Comparison of ENCODE assay signal across 10 cellular contexts in the genomic region with DNA sequence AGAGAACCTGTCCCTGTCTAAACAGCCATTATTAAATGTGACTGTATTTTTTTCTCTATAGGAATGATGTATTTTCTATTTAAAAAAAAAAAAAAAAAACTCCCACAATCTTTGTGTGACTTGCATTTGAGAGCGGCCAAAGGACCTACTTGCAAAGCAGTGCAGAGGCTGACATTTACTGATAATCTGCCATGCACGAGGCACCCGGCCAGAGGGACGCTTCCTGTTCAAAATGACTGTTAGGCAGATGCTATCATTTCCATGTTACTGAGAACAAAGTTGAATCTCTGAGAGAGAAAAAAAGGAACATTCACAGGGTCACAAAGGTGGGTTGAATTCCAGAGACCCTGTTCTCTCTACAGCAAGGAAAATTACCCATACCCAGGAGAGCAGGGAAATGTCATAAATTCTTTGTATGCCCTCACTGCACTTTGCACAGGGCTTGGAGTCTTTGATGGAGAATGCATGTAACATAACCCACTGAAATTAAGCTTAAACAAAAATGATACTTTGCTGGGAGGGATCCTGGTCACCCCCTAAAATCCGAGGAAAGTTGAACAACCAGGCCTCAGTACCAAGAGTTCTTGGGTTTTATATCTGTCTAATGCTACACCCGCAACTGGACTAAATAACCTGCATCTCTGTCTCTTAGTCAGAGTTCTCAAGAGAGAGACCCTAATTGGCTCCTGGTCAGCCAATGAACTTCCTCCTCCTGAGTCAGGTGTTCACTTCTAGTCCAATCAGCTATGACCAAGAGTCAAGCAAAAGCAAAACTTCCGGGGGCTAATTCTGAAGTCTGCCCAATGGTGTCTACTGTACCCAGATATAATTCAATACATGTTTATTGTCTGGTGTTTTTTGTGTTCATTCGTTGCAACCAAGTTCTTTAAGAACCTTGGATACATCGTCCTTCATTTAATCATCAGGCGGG.
A peak's percentile ranks its signal among the peaks of the same experiment; 100 is the strongest.
DNase-seq lines count a peak whose midpoint lies in the region; ATAC-seq and TF ChIP-seq lines count a peak whose summit lies in the region.
"Had no signal": no experiment of that assay in that cellular context is flagged by ENCODE, and none has a peak within 500 bp of the region (broad histone marks: within the 10 kb centered on the region; RNA-seq: fewer than 3 reads in every experiment).

No MANE protein-coding gene starts in this region.

- peaks cover 26% of the 10 kb centered on the region for H3K27me3 Mint-ChIP-seq in activated CD8-positive, alpha-beta memory T cell treated with anti-CD3 and anti-CD28 coated beads, Interleukin-2, amount 10 ng/mL, durations not matched to agents 7 days and 5 days
- H3K27me3 Mint-ChIP-seq in endothelial cell (ENCODE audit: unreplicated experiment): no peaks in the 10 kb centered on the region

- CTCF ChIA-PET in activated CD8-positive, alpha-beta memory T cell treated with anti-CD3 and anti-CD28 coated beads, Interleukin-2, amount 10 ng/mL, durations not matched to agents 7 days and 5 days (lab: Charles Lee): interaction anchor here (0.7 to 4.3 kb wide), 27 partner anchors 9 to 1076 kb away, joined by 3 to 96 read pairs (median 4); no protein-coding TSS in a partner anchor

- no peaks in the 10 kb centered on the region for H3K27me3 ChIP-seq in left ventricle myocardium inferior (ENCODE audit: low read depth)
- H3K27me3 ChIP-seq: BLaER1 treated with 17β-estradiol and CSF1 and Interleukin-3, amounts not matched to agents 10 nM and 100 nM had no signal

- H3K36me3 ChIP-seq in left ventricle myocardium inferior: no peaks in the 10 kb centered on the region
- H3K36me3 ChIP-seq: BLaER1 treated with 17β-estradiol and CSF1 and Interleukin-3, amounts not matched to agents 10 nM and 100 nM had no signal

- H3K4me3 ChIP-seq in left ventricle myocardium inferior: peak overlapping the region; percentile 29
- H3K4me3 ChIP-seq: BLaER1 treated with 17β-estradiol and CSF1 and Interleukin-3, amounts not matched to agents 10 nM and 100 nM had no signal

- intact Hi-C loops in left ventricle myocardium inferior (cut with micrococcal nuclease): loop anchor here (2.0 to 10.0 kb wide), 2 partner anchors 139 to 311 kb away; a partner anchor contains a TSS

- H3K36me3 Mint-ChIP-seq in activated CD8-positive, alpha-beta memory T cell treated with anti-CD3 and anti-CD28 coated beads, Interleukin-2, amount 10 ng/mL, durations not matched to agents 7 days and 5 days: no peaks in the 10 kb centered on the region
- no peaks in the 10 kb centered on the region for H3K36me3 Mint-ChIP-seq in endothelial cell (ENCODE audit: low read depth, unreplicated experiment)

- DNase-seq in activated CD8-positive, alpha-beta memory T cell treated with anti-CD3 and anti-CD28 coated beads, Interleukin-2, amount 10 ng/mL, durations not matched to agents 7 days and 5 days: peak; percentile 68
- DNase-seq in activated CD8-positive, alpha-beta memory T cell treated with anti-CD3 and anti-CD28 coated beads, Interleukin-2, amount 50 U/mL, for 48 hours: no peak
- DNase-seq in SW480 (ENCODE audit: low spot score) (peak; percentile 3), left ventricle myocardium inferior (peak; percentile 70), substantia nigra (lab: John Stamatoyannopoulos, UW) (peak in 22 of 49 donors; percentile 5 to 57 (median 20)), endothelial cell (ENCODE audit: low spot score) (no peak), NCI-H1694 treated with DMSO at 0.1 percent for 48 hours (lab: John Stamatoyannopoulos, UW) (no peak), SKM-1 treated with dmso at 0.1 percent for 144 hours (lab: John Stamatoyannopoulos, UW; ENCODE audit: unreplicated experiment) (no peak)

- no peaks in the 10 kb centered on the region for H3K9me3 Mint-ChIP-seq in activated CD8-positive, alpha-beta memory T cell treated with anti-CD3 and anti-CD28 coated beads, Interleukin-2, amount 10 ng/mL, durations not matched to agents 7 days and 5 days (ENCODE audit: low read depth)
- no peaks in the 10 kb centered on the region for H3K9me3 Mint-ChIP-seq in endothelial cell (ENCODE audit: unreplicated experiment)

- TF ChIP-seq CTCF in left ventricle myocardium inferior (IDR thresholded peaks at IDR 0.05; ENCODE audit: borderline replicate concordance): no peak
- TF ChIP-seq CTCF in endothelial cell (IDR thresholded peaks at IDR 0.05; ENCODE audit: unreplicated experiment): no peak

- peaks cover 34% of the 10 kb centered on the region for H3K4me1 ChIP-seq in left ventricle myocardium inferior

- no peak overlapping the region for H3K27ac Mint-ChIP-seq in activated CD8-positive, alpha-beta memory T cell treated with anti-CD3 and anti-CD28 coated beads, Interleukin-2, amount 10 ng/mL, durations not matched to agents 7 days and 5 days
- H3K27ac Mint-ChIP-seq in endothelial cell (ENCODE audit: unreplicated experiment): no peak overlapping the region

- H3K4me1 Mint-ChIP-seq in activated CD8-positive, alpha-beta memory T cell treated with anti-CD3 and anti-CD28 coated beads, Interleukin-2, amount 10 ng/mL, durations not matched to agents 7 days and 5 days: peaks cover 35% of the 10 kb centered on the region
- H3K4me1 Mint-ChIP-seq in endothelial cell (ENCODE audit: unreplicated experiment): no peaks in the 10 kb centered on the region

- H3K9me3 ChIP-seq in left ventricle myocardium inferior (replicated peaks): no peaks in the 10 kb centered on the region
- H3K9me3 ChIP-seq: BLaER1 treated with 17β-estradiol and CSF1 and Interleukin-3, amounts not matched to agents 10 nM and 100 nM had no signal

- no peak overlapping the region for H3K4me3 Mint-ChIP-seq in activated CD8-positive, alpha-beta memory T cell treated with anti-CD3 and anti-CD28 coated beads, Interleukin-2, amount 10 ng/mL, durations not matched to agents 7 days and 5 days
- no peak overlapping the region for H3K4me3 Mint-ChIP-seq in endothelial cell (ENCODE audit: unreplicated experiment)

- H3K27ac ChIP-seq in left ventricle myocardium inferior (replicated peaks) (peak overlapping the region; percentile 86), substantia nigra (ENCODE audit: low read depth, low read length, poor library complexity, severe bottlenecking) (peak overlapping the region; percentile 75)
- H3K27ac ChIP-seq: BLaER1 treated with 17β-estradiol and CSF1 and Interleukin-3, amounts not matched to agents 10 nM and 100 nM had no signal

- peak; percentile 53 for ATAC-seq in activated CD8-positive, alpha-beta memory T cell treated with anti-CD3 and anti-CD28 coated beads, Interleukin-2, amount 10 ng/mL, durations not matched to agents 7 days and 5 days
- ATAC-seq: stimulated activated naive CD8-positive, alpha-beta T cell treated with anti-CD3 and anti-CD28 coated beads, Interleukin-15, Interleukin-2, amounts not matched to agents 100 U/mL and 50 U/mL, for 24 hours had no signal

Comparison
In these comparisons a context has a peak if more than half of its experiments do, and no peak if none do; other contexts are left out.
1. DNase-seq: peak in activated CD8-positive, alpha-beta memory T cell treated with anti-CD3 and anti-CD28 coated beads, Interleukin-2, amount 10 ng/mL, durations not matched to agents 7 days and 5 days (single experiment), SW480 (single experiment) and left ventricle myocardium inferior (single experiment); none in activated CD8-positive, alpha-beta memory T cell treated with anti-CD3 and anti-CD28 coated beads, Interleukin-2, amount 50 U/mL, for 48 hours (single experiment), endothelial cell (single experiment), NCI-H1694 treated with DMSO at 0.1 percent for 48 hours (single experiment) and SKM-1 treated with dmso at 0.1 percent for 144 hours (single experiment).